In the genomic region with DNA sequence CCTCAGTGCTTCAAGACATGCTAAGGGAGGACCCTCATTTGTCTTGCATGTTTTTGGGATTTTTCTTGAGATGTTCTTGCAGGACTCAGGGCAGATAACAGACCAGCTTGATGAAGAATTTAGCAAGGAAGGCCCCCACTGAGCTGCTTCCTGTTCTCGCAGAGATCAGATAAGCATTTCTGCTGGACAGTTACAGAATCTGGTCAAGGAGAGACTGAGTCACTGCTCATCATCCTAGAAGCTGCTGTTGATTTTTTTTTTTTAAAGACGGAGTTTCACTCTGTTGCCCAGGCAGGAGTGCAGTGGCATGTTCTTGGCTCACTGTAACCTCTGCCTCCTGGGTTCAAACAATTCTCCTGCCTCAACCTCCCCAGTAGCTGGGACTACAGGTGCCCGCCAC, we compare ENCODE assay signal across 3 cellular contexts. TPM values are rescaled to one million over a fixed set of nuclear protein-coding genes. Genes with fewer than 3 reads are reported as not detected.
"Had no signal": no experiment of that assay in that cellular context is flagged by ENCODE, and none has a peak within 500 bp of the region (broad histone marks: within the 10 kb centered on the region; RNA-seq: fewer than 3 reads in every experiment).

No MANE protein-coding gene starts in this region.

RNA-seq across cellular contexts. Expression of gene ANXA8L1, which starts 1.2 kb away (rescaled TPM):
- total RNA-seq: PC-3, SJCRH30, SK-MEL-5 had no signal
